1 cellular context compared by ENCODE assay signal in the genomic region with DNA sequence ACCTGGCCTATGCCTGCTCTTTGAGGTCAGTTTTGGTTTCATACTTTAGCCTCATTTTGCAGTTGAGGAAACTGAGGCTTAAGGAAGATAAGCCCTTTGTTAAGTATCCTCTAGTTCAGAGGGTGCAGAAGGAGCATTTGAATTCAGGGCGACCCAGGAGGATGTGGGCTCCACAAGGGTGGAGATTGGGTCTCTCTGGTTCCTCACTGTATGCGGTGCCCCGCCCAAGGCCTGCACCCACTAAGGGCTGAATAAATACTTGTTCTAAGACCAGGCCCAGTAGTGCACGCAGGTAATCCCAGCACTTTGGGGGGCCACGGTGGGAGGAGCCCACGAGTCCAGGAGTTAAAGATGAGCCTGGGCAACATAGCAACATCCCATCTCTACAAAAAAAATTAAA.
TF ChIP-seq lines count a peak whose summit lies in the region.

No MANE protein-coding gene starts in this region.

TF ChIP-seq in WTC11, 78 proteins besides CTCF, POLR2A, EP300 and RAD21 (continued from another document):
- TF ChIP-seq ARID4B (CRISPR knock-in tag; IDR thresholded peaks at IDR 0.05; ENCODE audit: borderline replicate concordance) (no peak), ZNF232 (CRISPR knock-in tag; IDR thresholded peaks at IDR 0.05) (no peak), E2F1 (CRISPR knock-in tag; IDR thresholded peaks at IDR 0.05) (no peak), ZNF138 (CRISPR knock-in tag; conservative IDR thresholded peaks at IDR 0.05) (no peak), NFATC4 (CRISPR knock-in tag; IDR thresholded peaks at IDR 0.05) (no peak), RELA (CRISPR knock-in tag; IDR thresholded peaks at IDR 0.05; ENCODE audit: borderline replicate concordance) (no peak), NFYB (CRISPR knock-in tag; conservative IDR thresholded peaks at IDR 0.05; ENCODE audit: low read depth) (no peak), ZNF263 (CRISPR knock-in tag; IDR thresholded peaks at IDR 0.05; ENCODE audit: low read depth) (no peak), KAT7 (CRISPR knock-in tag; IDR thresholded peaks at IDR 0.05; ENCODE audit: borderline replicate concordance) (no peak), GTF2I (CRISPR knock-in tag; conservative IDR thresholded peaks at IDR 0.05) (no peak), ZNF416 (CRISPR knock-in tag; IDR thresholded peaks at IDR 0.05) (no peak), CDX4 (CRISPR knock-in tag; IDR thresholded peaks at IDR 0.05; ENCODE audit: borderline replicate concordance) (no peak)
- TF ChIP-seq, protein P1, sequence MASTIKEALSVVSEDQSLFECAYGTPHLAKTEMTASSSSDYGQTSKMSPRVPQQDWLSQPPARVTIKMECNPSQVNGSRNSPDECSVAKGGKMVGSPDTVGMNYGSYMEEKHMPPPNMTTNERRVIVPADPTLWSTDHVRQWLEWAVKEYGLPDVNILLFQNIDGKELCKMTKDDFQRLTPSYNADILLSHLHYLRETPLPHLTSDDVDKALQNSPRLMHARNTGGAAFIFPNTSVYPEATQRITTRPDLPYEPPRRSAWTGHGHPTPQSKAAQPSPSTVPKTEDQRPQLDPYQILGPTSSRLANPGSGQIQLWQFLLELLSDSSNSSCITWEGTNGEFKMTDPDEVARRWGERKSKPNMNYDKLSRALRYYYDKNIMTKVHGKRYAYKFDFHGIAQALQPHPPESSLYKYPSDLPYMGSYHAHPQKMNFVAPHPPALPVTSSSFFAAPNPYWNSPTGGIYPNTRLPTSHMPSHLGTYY (CRISPR knock-in tag; IDR thresholded peaks at IDR 0.05), result no peak
